Comparison of ENCODE assay signal across 25 cellular contexts in genomic region chr6:129978148-129978916, GRCh38. TPM values are rescaled to one million over a fixed set of nuclear protein-coding genes. Genes with fewer than 3 reads are reported as not detected.
DNase-seq lines count a peak whose midpoint lies in the region; ATAC-seq, FAIRE-seq and TF ChIP-seq lines count a peak whose summit lies in the region.
"Had no signal": no experiment of that assay in that cellular context is flagged by ENCODE, and none has a peak within 500 bp of the region (broad histone marks: within the 10 kb centered on the region; RNA-seq: fewer than 3 reads in every experiment).

No MANE protein-coding gene starts in this region.

- H3K9me3 ChIP-seq in HepG2 (ENCODE audit: low read length) = no peaks in the 10 kb centered on the region
- no peaks in the 10 kb centered on the region for H3K9me3 ChIP-seq in right lobe of liver
- H3K9me3 ChIP-seq in HEK293 (ENCODE audit: control insufficient read depth, insufficient read depth, low read depth, low read length) = no peaks in the 10 kb centered on the region
- H3K9me3 ChIP-seq: BE2C, BLaER1 had no signal

- in situ Hi-C loops in HepG2 (cut with HindIII; ENCODE audit: extremely low pct_ligation_motif_present, low pct_unique_long_range_greater_than_20kb) = no loop called here

- H3K27me3 ChIP-seq in HepG2 (ENCODE audit: control insufficient read depth in 1 of 2, insufficient read depth in 2 of 2, low read length in 2 of 2) = 0 out of 5 replicates have a peak, but pooled peaks cover 0 to 1% of the 10 kb centered on the region in 2 experiments
- H3K27me3 ChIP-seq in right lobe of liver = no peaks in the 10 kb centered on the region
- H3K27me3 ChIP-seq: BE2C, BLaER1 had no signal

- H3K9ac ChIP-seq in HepG2 (ENCODE audit: insufficient read depth, low read depth, low read length) = no peak overlapping the region
- H3K9ac ChIP-seq: BLaER1 had no signal

- H3K36me3 ChIP-seq in HepG2 (replicated peaks in 1 of 2; ENCODE audit: control insufficient read depth in 1 of 2, insufficient read depth in 2 of 2, low read length in 2 of 2) (no peaks in the 10 kb centered on the region), right lobe of liver (no peaks in the 10 kb centered on the region), HEK293 (ENCODE audit: control insufficient read depth in 2 of 2, insufficient read depth in 1 of 2, low read length in 2 of 2) (no peaks in the 10 kb centered on the region)
- H3K36me3 ChIP-seq: BE2C, BLaER1 had no signal

- no peak for TF ChIP-seq CTCF in HepG2 (CRISPR knock-in tag; IDR thresholded peaks at IDR 0.05)
- TF ChIP-seq CTCF in right lobe of liver (IDR thresholded peaks at IDR 0.05) = no peak
- TF ChIP-seq CTCF in HEK293 (tag by site-specific recombination; IDR thresholded peaks at IDR 0.05) = no peak

- TF ChIP-seq RAD21 in HepG2 (CRISPR knock-in tag; IDR thresholded peaks at IDR 0.05) = no peak

- DNase-seq in HepG2 (ENCODE audit: low spot score) (no peak), right lobe of liver (no peak), GM19240 (ENCODE audit: insufficient read length, low spot score) (no peak)
- DNase-seq: 8988T; ACHN; BE2C; C1 segment of cervical spinal cord; CD4-positive, alpha-beta memory T cell; CD4-positive, CD25-positive, alpha-beta regulatory T cell; CD8-positive, alpha-beta memory T cell; COR-L47; DMS153; DMS53; DMS79; DND-41; EL; GDM1 had no signal

- no peak for TF ChIP-seq POLR2A in HepG2 (IDR thresholded peaks at IDR 0.05; ENCODE audit: insufficient read depth in 1 of 2, low read depth in 2 of 2, low read length in 2 of 2)
- TF ChIP-seq POLR2A in right lobe of liver (IDR thresholded peaks at IDR 0.05) = no peak

- no peak overlapping the region for H3K4me3 ChIP-seq in HepG2 (replicated peaks in 1 of 3; ENCODE audit: insufficient read depth in 1 of 3, low read depth in 2 of 3, low read length in 3 of 3)
- H3K4me3 ChIP-seq in right lobe of liver = no peak overlapping the region
- H3K4me3 ChIP-seq in HEK293 (ENCODE audit: low read depth, low read length) = no peak overlapping the region
- H3K4me3 ChIP-seq: BLaER1, GM12878 had no signal

- intact Hi-C loops in HepG2 (cut with micrococcal nuclease; ENCODE audit: unreplicated experiment) = no loop called here
- intact Hi-C loops in right lobe of liver (cut with DNase I) = no loop called here

- POLR2A ChIA-PET in HepG2 (lab: Yijun Ruan, JAX) (no interaction called here), HEK293 (lab: Yijun Ruan, JAX) (no interaction called here)

- H3K79me2 ChIP-seq in HepG2 (ENCODE audit: insufficient read depth, low read length) = no peaks in the 10 kb centered on the region

- no peak for ATAC-seq in HepG2
- ATAC-seq in right lobe of liver = no peak
- no peak for ATAC-seq in HG03457 (IDR thresholded peaks at IDR 0.05; ENCODE audit: unreplicated experiment)
- ATAC-seq: GM12878 had no signal

- H3K4me1 ChIP-seq in HepG2 (ENCODE audit: insufficient read depth, low read length) (no peaks in the 10 kb centered on the region), right lobe of liver (no peaks in the 10 kb centered on the region), HEK293 (ENCODE audit: control insufficient read depth, insufficient read depth, low read length) (no peaks in the 10 kb centered on the region)
- H3K4me1 ChIP-seq: BE2C, BLaER1 had no signal

- H3K4me2 ChIP-seq in HepG2 (ENCODE audit: low read depth, low read length) = no peak overlapping the region
- H3K4me2 ChIP-seq: BLaER1 had no signal

- no peak overlapping the region for H2AFZ ChIP-seq in HepG2 (ENCODE audit: low read length)

- no peak for FAIRE-seq in HepG2 (lab: Jason Lieb, UNC)
- FAIRE-seq: A204.1, GM12892, GM18507 had no signal

- BruUV-seq in HepG2 (replicated peaks; lab: Mats Ljungman, UMichigan) = no TSS peak

- no peak for TF ChIP-seq EP300 in HepG2 (IDR thresholded peaks at IDR 0.05; ENCODE audit: low read depth in 2 of 2, low read length in 2 of 2)
- TF ChIP-seq EP300 in HepG2 (CRISPR knock-in tag; IDR thresholded peaks at IDR 0.05; ENCODE audit: borderline replicate concordance) = no peak

- H3K27ac ChIP-seq in HepG2 (ENCODE audit: extremely low read length, insufficient read depth, low read length) (no peak overlapping the region), right lobe of liver (no peak overlapping the region), HEK293 (ENCODE audit: extremely low read depth, low read depth, low read length) (no peak overlapping the region)
- H3K27ac ChIP-seq: BLaER1 had no signal

- WGBS in HepG2 (ENCODE audit: low lambda C conversion rate) = 11% methylated on average over 6 of the region's 6 CpGs
- WGBS in right lobe of liver (ENCODE audit: insufficient coverage, low coverage, low lambda C conversion rate, missing lambda C conversion rate) = 70% methylated on average over 3 of the region's 6 CpGs

- CTCF ChIA-PET in HepG2 (lab: Yijun Ruan, JAX; ENCODE audit: low intra/inter-chr PET ratio, low total read pairs) = no interaction called here
- CTCF ChIA-PET in HEK293 (lab: Yijun Ruan, JAX) = interaction anchor here (0.5 to 0.6 kb wide), 3 partner anchors 15 to 352 kb away, joined by 3 read pairs; no protein-coding TSS in a partner anchor

- no peaks in the 10 kb centered on the region for H4K20me1 ChIP-seq in HepG2 (ENCODE audit: insufficient read depth, low read length)
- H4K20me1 ChIP-seq: BLaER1 had no signal

TF ChIP-seq in HepG2, 621 proteins besides CTCF, POLR2A, EP300 and RAD21 (continues in another document):
- TF ChIP-seq KDM4B (CRISPR knock-in tag; IDR thresholded peaks at IDR 0.05) (no peak), TEF (CRISPR knock-in tag; IDR thresholded peaks at IDR 0.05) (no peak), PAX8 (CRISPR knock-in tag; IDR thresholded peaks at IDR 0.05; ENCODE audit: borderline replicate concordance) (no peak), CREB3 (CRISPR knock-in tag; IDR thresholded peaks at IDR 0.05) (no peak), CREB1 (IDR thresholded peaks at IDR 0.05) (peak; percentile 99), CREB1 (CRISPR knock-in tag; IDR thresholded peaks at IDR 0.05) (no peak)

TF ChIP-seq in HEK293, 187 proteins besides CTCF, POLR2A, EP300 and RAD21:
- peak; percentile 85 for TF ChIP-seq SETDB1 (IDR thresholded peaks at IDR 0.05; ENCODE audit: insufficient read length, low read length)
- no peak for TF ChIP-seq ZNF610 (tag by site-specific recombination; IDR thresholded peaks at IDR 0.05; ENCODE audit: borderline replicate concordance)

RNA-seq across cellular contexts. Expression of gene L3MBTL3, which starts 40.0 kb away (rescaled TPM):
- total RNA-seq in HepG2 (2016; rRNA removed; fragmentation: Illumina TruSeq; extraction: Trizol) = 2.5 and 4.1 TPM in 2 replicates
- 1.3 and 1.4 TPM in 2 replicates for total RNA-seq in HepG2 (2016; cell fraction: cytosol; rRNA removed; fragmentation: Illumina TruSeq; extraction: Trizol; ENCODE audit: low read depth)
- total RNA-seq in HepG2 (2016; cell fraction: insoluble cytoplasmic fraction; rRNA removed; fragmentation: Illumina TruSeq; extraction: Trizol) = 2.3 and 3.2 TPM in 2 replicates
- total RNA-seq in HepG2 (2016; cell fraction: membrane; rRNA removed; fragmentation: Illumina TruSeq; extraction: Trizol) = 1.9 and 2.3 TPM in 2 replicates
- 3.9 and 4.0 TPM in 2 replicates for total RNA-seq in HepG2 (2016; cell fraction: nucleus; rRNA removed; fragmentation: Illumina TruSeq; extraction: Trizol)
- 1.2 and 1.5 TPM in 2 replicates for polyA plus RNA-seq in HepG2 (2011; rRNA removed)
- 0.39 and 0.87 TPM in 2 replicates for polyA plus RNA-seq in HepG2 (2011; cell fraction: cytosol; rRNA removed)
- 1.3 and 3.9 TPM in 2 replicates for polyA plus RNA-seq in HepG2 (2011; cell fraction: nucleus; rRNA removed)
- 1.0 and 1.7 TPM in 2 replicates for polyA plus RNA-seq in HepG2 (2012)
- polyA plus RNA-seq in HepG2 (2016; cell fraction: cytosol; fragmentation: Illumina TruSeq; extraction: Trizol; ENCODE audit: low read depth) = 0.12 and 0.37 TPM in 2 replicates
- polyA plus RNA-seq in HepG2 (2016; cell fraction: insoluble cytoplasmic fraction; fragmentation: Illumina TruSeq; extraction: Trizol; ENCODE audit: low read depth) = 2.2 TPM in 2 replicates
- 0.26 and 0.31 TPM in 2 replicates for polyA plus RNA-seq in HepG2 (2016; cell fraction: membrane; fragmentation: Illumina TruSeq; extraction: Trizol; ENCODE audit: low read depth)
- polyA plus RNA-seq in HepG2 (2016; cell fraction: nucleus; fragmentation: Illumina TruSeq; extraction: Trizol; ENCODE audit: insufficient read depth, low read depth) = 3.6 and 4.0 TPM in 2 replicates
- 0.70 and 2.3 TPM in 2 replicates for polyA minus RNA-seq in HepG2 (2011; rRNA and poly(A)+ RNA removed; ENCODE audit: low replicate concordance)
- 0.70 and 1.1 TPM in 2 replicates for polyA minus RNA-seq in HepG2 (2011; cell fraction: cytosol; rRNA and poly(A)+ RNA removed)
- 3.5 and 5.1 TPM in 2 replicates for polyA minus RNA-seq in HepG2 (2011; cell fraction: nucleus; rRNA and poly(A)+ RNA removed)
- 10 to 100 TPM in 1 of 6 experiments, 1 to 10 TPM in 5; 3.0 to 13.2 (median 7.2) TPM for total RNA-seq in right lobe of liver
- total RNA-seq: Daoy had no signal

Comparison
In these comparisons a context has a peak if more than half of its experiments do, and no peak if none do; other contexts are left out.
1. Of the 63 proteins assayed by ChIP-seq in both HepG2 and HEK293: peak only in HepG2: none; only in HEK293: SETDB1; in both: none; in neither: 62.